8 cellular contexts compared by ENCODE assay signal in the genomic region with DNA sequence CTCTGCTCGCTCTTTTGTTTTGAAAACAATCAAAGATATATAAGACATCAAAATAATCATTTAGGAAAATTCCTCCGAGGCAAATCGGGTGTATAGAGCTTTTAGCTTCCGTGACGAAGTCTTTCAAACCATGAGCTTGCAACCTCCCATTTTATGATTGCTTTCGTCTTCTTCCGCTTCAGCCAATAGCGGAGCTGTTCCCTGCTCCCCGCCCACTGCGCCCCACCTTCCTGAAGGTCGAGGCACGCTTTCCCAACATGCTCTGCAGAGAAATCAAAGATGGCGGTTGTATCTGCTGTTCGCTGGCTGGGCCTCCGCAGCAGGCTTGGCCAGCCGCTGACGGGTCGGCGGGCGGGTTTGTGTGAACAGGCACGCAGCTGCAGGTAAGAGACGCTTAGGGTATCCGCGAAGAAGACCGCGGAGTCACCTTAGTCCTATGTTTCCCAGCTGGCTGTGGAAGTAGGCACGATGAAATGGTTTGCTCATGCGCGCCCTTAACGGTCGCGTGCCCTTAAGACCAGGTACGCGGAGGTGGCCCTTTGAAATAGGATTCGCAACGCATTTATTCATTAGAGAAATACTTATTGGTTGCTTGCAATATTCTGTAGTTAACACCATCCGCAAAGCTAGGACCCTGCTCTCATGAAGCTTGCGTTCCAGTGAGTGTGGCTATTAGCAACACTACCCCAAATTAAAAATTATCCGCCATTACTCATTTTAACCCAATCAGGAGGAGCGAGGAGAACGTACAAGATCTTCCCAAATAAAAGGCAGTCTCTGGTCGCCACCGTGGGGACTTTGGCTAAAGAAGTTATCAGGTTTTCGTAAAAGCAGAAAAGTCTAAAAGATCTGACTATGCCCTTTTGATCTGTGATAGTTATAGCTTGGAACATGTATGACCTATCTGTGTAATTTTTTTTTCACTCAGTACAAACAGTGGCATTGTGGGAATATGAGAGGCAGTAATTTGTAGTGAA. TPM values are rescaled to one million over a fixed set of nuclear protein-coding genes. Genes with fewer than 3 reads are reported as not detected.
DNase-seq lines count a peak whose midpoint lies in the region; ATAC-seq and TF ChIP-seq lines count a peak whose summit lies in the region.

A gene (plus strand): TSS at position 267 of the 977 bp plus-strand sequence. CDS start 13 bp downstream, at position 280.

- ATAC-seq in GM18907 (IDR thresholded peaks at IDR 0.05; ENCODE audit: unreplicated experiment), result peak; percentile 90
- peak; percentile 93 for ATAC-seq in HG03159 (IDR thresholded peaks at IDR 0.05; ENCODE audit: unreplicated experiment)
- ATAC-seq in WTC11, result peak; percentile 88

- H3K9me3 Mint-ChIP-seq in WTC11, result no peaks in the 10 kb centered on the region

- peaks cover 25% of the 10 kb centered on the region for H3K4me1 Mint-ChIP-seq in WTC11

- H3K27ac Mint-ChIP-seq in WTC11, result peak within 1 kb of the TSS; percentile 100

- TF ChIP-seq CTCF in AG04449 (IDR thresholded peaks at IDR 0.05; ENCODE audit: insufficient read depth, low read length, missing control alignments) (no peak), WTC11 (IDR thresholded peaks at IDR 0.05) (no peak), cardiac fibroblast (IDR thresholded peaks at IDR 0.05; ENCODE audit: low read depth, low read length) (no peak)

- H3K4me3 ChIP-seq in AG04449 (ENCODE audit: low read depth, low read length) (peak within 1 kb of the TSS; percentile 84), cardiac fibroblast (replicated peaks in 1 of 2; ENCODE audit: low read depth in 2 of 2, low read length in 2 of 2) (peak within 1 kb of the TSS; percentile 87 to 91)

- POLR2A ChIA-PET in AG04449 (lab: Yijun Ruan, JAX) (interaction anchor here (0.5 to 1.8 kb wide), 6 partner anchors 8 to 361 kb away, joined by 3 to 10 read pairs (median 4); no protein-coding TSS in a partner anchor), WTC11 (lab: Charles Lee) (interaction anchor here (0.6 to 1.9 kb wide), 6 partner anchors 8 to 490 kb away, joined by 3 to 7 read pairs (median 4); a partner anchor contains a TSS)

- DNase-seq in AG04449 (ENCODE audit: low read depth, low spot score) (peak; percentile 60), NCI-H226 (peak; percentile 94), WTC11 (ENCODE audit: low spot score) (peak; percentile 94), cardiac fibroblast (ENCODE audit: low read depth in 2 of 2) (peak; percentile 96 to 97), iPS-NIHi7 (ENCODE audit: extremely low spot score) (peak; percentile 89), smooth muscle cell of the brain vasculature (ENCODE audit: low read depth, low spot score) (peak; percentile 91)

- H3K36me3 Mint-ChIP-seq in WTC11, result peaks cover 55% of the 10 kb centered on the region

- H3K27me3 Mint-ChIP-seq in WTC11 (ENCODE audit: low read depth), result no peaks in the 10 kb centered on the region

- CTCF ChIA-PET in AG04449 (lab: Yijun Ruan, JAX) (interaction anchor here (0.6 to 2.3 kb wide), 5 partner anchors 15 to 278 kb away, joined by 3 to 12 read pairs (median 5); a partner anchor contains a TSS), WTC11 (lab: Charles Lee) (interaction anchor here (0.6 to 3.9 kb wide), 9 partner anchors 8 to 469 kb away, joined by 3 to 24 read pairs (median 4); a partner anchor contains a TSS)

- H3K4me3 Mint-ChIP-seq in WTC11, result peak within 1 kb of the TSS; percentile 97

TF ChIP-seq in WTC11, 78 proteins besides CTCF, POLR2A, EP300 and RAD21:
- TF ChIP-seq NFE2L1 (CRISPR knock-in tag; IDR thresholded peaks at IDR 0.05) (no peak), ZNF232 (CRISPR knock-in tag; IDR thresholded peaks at IDR 0.05) (0 out of 2 replicates have a peak, but pooled peaks have one; percentile 52), CREB1 (CRISPR knock-in tag; IDR thresholded peaks at IDR 0.05) (0 out of 2 replicates have a peak, but pooled peaks have one; percentile 6), TEAD1 (CRISPR knock-in tag; IDR thresholded peaks at IDR 0.05) (peak; percentile 67; the same call in 1 of the 2 replicates), ETV6 (CRISPR knock-in tag; IDR thresholded peaks at IDR 0.05) (peak; percentile 61), SMAD3 (CRISPR knock-in tag; IDR thresholded peaks at IDR 0.05; ENCODE audit: borderline replicate concordance) (peak; percentile 88; the same call in 1 of the 2 replicates), ESRRA (CRISPR knock-in tag; IDR thresholded peaks at IDR 0.05; ENCODE audit: borderline replicate concordance) (0 out of 2 replicates have a peak, but pooled peaks have one; percentile 48), GABPB1 (CRISPR knock-in tag; IDR thresholded peaks at IDR 0.05) (peak; percentile 74; the same call in 1 of the 2 replicates), RORB (CRISPR knock-in tag; IDR thresholded peaks at IDR 0.05) (no peak), TEAD4 (CRISPR knock-in tag; IDR thresholded peaks at IDR 0.05) (0 out of 2 replicates have a peak, but pooled peaks have one; percentile 35), FOXK1 (CRISPR knock-in tag; IDR thresholded peaks at IDR 0.05) (peak; percentile 64; the same call in 1 of the 2 replicates)
- TF ChIP-seq, protein P1, sequence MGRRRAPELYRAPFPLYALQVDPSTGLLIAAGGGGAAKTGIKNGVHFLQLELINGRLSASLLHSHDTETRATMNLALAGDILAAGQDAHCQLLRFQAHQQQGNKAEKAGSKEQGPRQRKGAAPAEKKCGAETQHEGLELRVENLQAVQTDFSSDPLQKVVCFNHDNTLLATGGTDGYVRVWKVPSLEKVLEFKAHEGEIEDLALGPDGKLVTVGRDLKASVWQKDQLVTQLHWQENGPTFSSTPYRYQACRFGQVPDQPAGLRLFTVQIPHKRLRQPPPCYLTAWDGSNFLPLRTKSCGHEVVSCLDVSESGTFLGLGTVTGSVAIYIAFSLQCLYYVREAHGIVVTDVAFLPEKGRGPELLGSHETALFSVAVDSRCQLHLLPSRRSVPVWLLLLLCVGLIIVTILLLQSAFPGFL (CRISPR knock-in tag; IDR thresholded peaks at IDR 0.05; ENCODE audit: borderline replicate concordance), result no peak
- TF ChIP-seq, protein P2, sequence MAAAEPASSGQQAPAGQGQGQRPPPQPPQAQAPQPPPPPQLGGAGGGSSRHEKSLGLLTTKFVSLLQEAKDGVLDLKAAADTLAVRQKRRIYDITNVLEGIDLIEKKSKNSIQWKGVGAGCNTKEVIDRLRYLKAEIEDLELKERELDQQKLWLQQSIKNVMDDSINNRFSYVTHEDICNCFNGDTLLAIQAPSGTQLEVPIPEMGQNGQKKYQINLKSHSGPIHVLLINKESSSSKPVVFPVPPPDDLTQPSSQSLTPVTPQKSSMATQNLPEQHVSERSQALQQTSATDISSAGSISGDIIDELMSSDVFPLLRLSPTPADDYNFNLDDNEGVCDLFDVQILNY (CRISPR knock-in tag; IDR thresholded peaks at IDR 0.05), result no peak
- TF ChIP-seq, protein P3, sequence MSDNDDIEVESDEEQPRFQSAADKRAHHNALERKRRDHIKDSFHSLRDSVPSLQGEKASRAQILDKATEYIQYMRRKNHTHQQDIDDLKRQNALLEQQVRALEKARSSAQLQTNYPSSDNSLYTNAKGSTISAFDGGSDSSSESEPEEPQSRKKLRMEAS (CRISPR knock-in tag; IDR thresholded peaks at IDR 0.05), result peak; percentile 55; the same call in 1 of the 2 replicates
- TF ChIP-seq, protein P4, sequence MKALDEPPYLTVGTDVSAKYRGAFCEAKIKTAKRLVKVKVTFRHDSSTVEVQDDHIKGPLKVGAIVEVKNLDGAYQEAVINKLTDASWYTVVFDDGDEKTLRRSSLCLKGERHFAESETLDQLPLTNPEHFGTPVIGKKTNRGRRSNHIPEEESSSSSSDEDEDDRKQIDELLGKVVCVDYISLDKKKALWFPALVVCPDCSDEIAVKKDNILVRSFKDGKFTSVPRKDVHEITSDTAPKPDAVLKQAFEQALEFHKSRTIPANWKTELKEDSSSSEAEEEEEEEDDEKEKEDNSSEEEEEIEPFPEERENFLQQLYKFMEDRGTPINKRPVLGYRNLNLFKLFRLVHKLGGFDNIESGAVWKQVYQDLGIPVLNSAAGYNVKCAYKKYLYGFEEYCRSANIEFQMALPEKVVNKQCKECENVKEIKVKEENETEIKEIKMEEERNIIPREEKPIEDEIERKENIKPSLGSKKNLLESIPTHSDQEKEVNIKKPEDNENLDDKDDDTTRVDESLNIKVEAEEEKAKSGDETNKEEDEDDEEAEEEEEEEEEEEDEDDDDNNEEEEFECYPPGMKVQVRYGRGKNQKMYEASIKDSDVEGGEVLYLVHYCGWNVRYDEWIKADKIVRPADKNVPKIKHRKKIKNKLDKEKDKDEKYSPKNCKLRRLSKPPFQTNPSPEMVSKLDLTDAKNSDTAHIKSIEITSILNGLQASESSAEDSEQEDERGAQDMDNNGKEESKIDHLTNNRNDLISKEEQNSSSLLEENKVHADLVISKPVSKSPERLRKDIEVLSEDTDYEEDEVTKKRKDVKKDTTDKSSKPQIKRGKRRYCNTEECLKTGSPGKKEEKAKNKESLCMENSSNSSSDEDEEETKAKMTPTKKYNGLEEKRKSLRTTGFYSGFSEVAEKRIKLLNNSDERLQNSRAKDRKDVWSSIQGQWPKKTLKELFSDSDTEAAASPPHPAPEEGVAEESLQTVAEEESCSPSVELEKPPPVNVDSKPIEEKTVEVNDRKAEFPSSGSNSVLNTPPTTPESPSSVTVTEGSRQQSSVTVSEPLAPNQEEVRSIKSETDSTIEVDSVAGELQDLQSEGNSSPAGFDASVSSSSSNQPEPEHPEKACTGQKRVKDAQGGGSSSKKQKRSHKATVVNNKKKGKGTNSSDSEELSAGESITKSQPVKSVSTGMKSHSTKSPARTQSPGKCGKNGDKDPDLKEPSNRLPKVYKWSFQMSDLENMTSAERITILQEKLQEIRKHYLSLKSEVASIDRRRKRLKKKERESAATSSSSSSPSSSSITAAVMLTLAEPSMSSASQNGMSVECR (CRISPR knock-in tag; IDR thresholded peaks at IDR 0.05; ENCODE audit: borderline replicate concordance), result peak; percentile 61; the same call in 1 of the 2 replicates

RNA-seq across cellular contexts. Expression of the gene that starts here (rescaled TPM):
- 161 to 192 TPM (median 163 TPM) in 3 replicates for total RNA-seq in WTC11 (2021)

Comparison
In these comparisons a context has a peak if more than half of its experiments do, and no peak if none do; other contexts are left out.
1. Peak in every context shown above with its lines: DNase-seq, ATAC-seq and H3K4me3 ChIP-seq.